ENCODE assay signal across 30 cellular contexts in the genomic region with DNA sequence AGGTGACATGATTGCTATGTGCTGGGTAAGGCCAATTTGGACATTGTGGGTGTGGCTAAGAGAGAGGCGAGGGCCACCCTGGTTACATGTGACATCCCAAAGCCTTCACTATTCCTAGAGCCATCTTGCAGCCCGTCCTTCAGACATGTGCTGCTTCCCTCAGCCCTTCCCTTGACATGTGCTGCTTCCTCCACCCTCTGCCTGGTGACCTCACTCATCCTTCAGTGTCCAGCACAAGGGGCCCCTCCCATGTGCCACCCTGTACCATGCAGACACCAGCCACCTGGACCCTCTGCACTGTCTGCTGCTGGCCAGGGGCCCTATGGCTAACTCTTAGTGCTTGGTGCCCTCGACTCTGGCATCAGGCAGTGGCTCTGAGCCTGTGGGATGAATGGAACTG. TPM values are rescaled to one million over a fixed set of nuclear protein-coding genes. Genes with fewer than 3 reads are reported as not detected.
"Had no signal": no experiment of that assay in that cellular context is flagged by ENCODE, and none has a peak within 500 bp of the region (broad histone marks: within the 10 kb centered on the region; RNA-seq: fewer than 3 reads in every experiment).

No MANE protein-coding gene starts in this region.

- H3K27me3 Mint-ChIP-seq: activated CD4-positive, alpha-beta T cell treated with anti-CD3 and anti-CD28 coated beads, Interleukin-2, amount 10 ng/mL, durations not matched to agents 24 days and 14 days had no signal

- H3K36me3 ChIP-seq: adrenal gland, ascending aorta, breast epithelium, cardiac muscle cell, esophagus muscularis mucosa, gastrocnemius medialis had no signal

- H3K27ac ChIP-seq: adrenal gland, ascending aorta, breast epithelium, cardiac muscle cell, esophagus muscularis mucosa, foreskin keratinocyte, gastrocnemius medialis had no signal

- DNase-seq: activated CD4-positive, alpha-beta T cell treated with anti-CD3 and anti-CD28 coated beads, Interleukin-2, amount 10 ng/mL, durations not matched to agents 24 days and 14 days; activated CD4-positive, alpha-beta T cell treated with anti-CD3 and anti-CD28 coated beads, Interleukin-2, amount 50 U/mL, for 48 hours; activated CD4-positive, CD25-positive, alpha-beta regulatory T cell; activated CD4-positive, CD25-positive, alpha-beta regulatory T cell treated with anti-CD3 and anti-CD28 coated beads, Interleukin-2, amount 50 U/mL, for 72 hours; activated CD8-positive, alpha-beta memory T cell treated with anti-CD3 and anti-CD28 coated beads for 24 hours; activated effector memory CD4-positive, alpha-beta T cell treated with Interleukin-2 at 50 U/mL for 16 hours; activated gamma-delta T cell treated with Interleukin-2 at 50 U/mL for 16 hours; activated naive CD4-positive, alpha-beta T cell treated with Interleukin-2 at 50 U/mL for 16 hours; activated naive CD8-positive, alpha-beta T cell treated with anti-CD3 and anti-CD28 coated beads for 36 hours; activated naive CD8-positive, alpha-beta T cell treated with anti-CD3 and anti-CD28 coated beads, Interleukin-2, amount 50 U/mL, for 24 hours; activated T-cell treated with anti-CD3 and anti-CD28 coated beads, Interleukin-2, amount 50 U/mL, for 4 hours; adrenal gland; amygdala; cortex of kidney; effector CD4-positive, alpha-beta T cell; effector memory CD8-positive, alpha-beta T cell; foreskin keratinocyte; gastrocnemius medialis; T-helper 2 cell had no signal

- H3K27me3 ChIP-seq: adrenal gland, ascending aorta, foreskin keratinocyte had no signal

- H3K36me3 Mint-ChIP-seq: activated naive CD8-positive, alpha-beta T cell treated with anti-CD3 and anti-CD28 coated beads for 36 hours; brain had no signal

- H3K4me3 ChIP-seq: adrenal gland, ascending aorta, breast epithelium, cardiac muscle cell, esophagus muscularis mucosa, gastrocnemius medialis had no signal

- H3K27ac Mint-ChIP-seq: activated CD4-positive, alpha-beta T cell treated with anti-CD3 and anti-CD28 coated beads for 36 hours; activated CD4-positive, alpha-beta T cell treated with anti-CD3 and anti-CD28 coated beads, Interleukin-2, amount 10 ng/mL, durations not matched to agents 24 days and 14 days; activated CD8-positive, alpha-beta T cell treated with anti-CD3 and anti-CD28 coated beads for 36 hours; activated naive CD4-positive, alpha-beta T cell treated with anti-CD3 and anti-CD28 coated beads, Interleukin-2, amount 50 U/mL, for 24 hours; activated naive CD8-positive, alpha-beta T cell treated with anti-CD3 and anti-CD28 coated beads for 36 hours; activated naive CD8-positive, alpha-beta T cell treated with anti-CD3 and anti-CD28 coated beads, Interleukin-2, amount 50 U/mL, for 24 hours; activated T-helper 17 cell treated with anti-CD3 and anti-CD28 coated beads, Interleukin-2, amount 50 U/mL, for 72 hours; brain; effector memory CD8-positive, alpha-beta T cell had no signal

- H3K4me1 Mint-ChIP-seq: activated CD4-positive, alpha-beta T cell treated with anti-CD3 and anti-CD28 coated beads for 36 hours; activated CD4-positive, alpha-beta T cell treated with anti-CD3 and anti-CD28 coated beads, Interleukin-2, amount 10 ng/mL, durations not matched to agents 24 days and 14 days; activated naive CD4-positive, alpha-beta T cell treated with anti-CD3 and anti-CD28 coated beads, Interleukin-2, amount 50 U/mL, for 24 hours; activated naive CD8-positive, alpha-beta T cell treated with anti-CD3 and anti-CD28 coated beads for 36 hours; activated naive CD8-positive, alpha-beta T cell treated with anti-CD3 and anti-CD28 coated beads, Interleukin-2, amount 50 U/mL, for 24 hours; activated T-helper 17 cell treated with anti-CD3 and anti-CD28 coated beads, Interleukin-2, amount 50 U/mL, for 72 hours; central memory CD8-positive, alpha-beta T cell had no signal

- H3K4me1 ChIP-seq: adrenal gland, ascending aorta, breast epithelium, esophagus muscularis mucosa, foreskin keratinocyte, gastrocnemius medialis had no signal

- ATAC-seq: activated CD4-positive, alpha-beta T cell treated with anti-CD3 and anti-CD28 coated beads for 36 hours; activated CD8-positive, alpha-beta T cell treated with anti-CD3 and anti-CD28 coated beads for 36 hours; activated naive CD8-positive, alpha-beta T cell treated with anti-CD3 and anti-CD28 coated beads, Interleukin-2, amount 50 U/mL, for 24 hours; activated T-cell treated with anti-CD3 and anti-CD28 coated beads, Interleukin-2, amount 50 U/mL, for 4 hours; activated T-helper 17 cell treated with anti-CD3 and anti-CD28 coated beads, Interleukin-2, amount 50 U/mL, for 72 hours; effector memory CD8-positive, alpha-beta T cell; foreskin keratinocyte; gastrocnemius medialis had no signal

- H3K9me3 ChIP-seq: gastrocnemius medialis had no signal

- H3K4me3 Mint-ChIP-seq: activated CD4-positive, alpha-beta T cell treated with anti-CD3 and anti-CD28 coated beads for 36 hours; activated CD4-positive, alpha-beta T cell treated with anti-CD3 and anti-CD28 coated beads, Interleukin-2, amount 10 ng/mL, durations not matched to agents 24 days and 14 days; activated CD8-positive, alpha-beta T cell treated with anti-CD3 and anti-CD28 coated beads for 36 hours; activated naive CD4-positive, alpha-beta T cell treated with anti-CD3 and anti-CD28 coated beads, Interleukin-2, amount 50 U/mL, for 24 hours; activated naive CD8-positive, alpha-beta T cell treated with anti-CD3 and anti-CD28 coated beads for 36 hours; activated naive CD8-positive, alpha-beta T cell treated with anti-CD3 and anti-CD28 coated beads, Interleukin-2, amount 50 U/mL, for 24 hours; activated T-cell treated with anti-CD3 and anti-CD28 coated beads, Interleukin-2, amount 50 U/mL, for 4 hours; activated T-helper 17 cell treated with anti-CD3 and anti-CD28 coated beads, Interleukin-2, amount 50 U/mL, for 72 hours; brain; central memory CD8-positive, alpha-beta T cell; effector memory CD8-positive, alpha-beta T cell had no signal

RNA-seq across cellular contexts. Expression of a gene that starts 27.4 kb away (rescaled TPM):
- total RNA-seq: activated CD4-positive, alpha-beta T cell treated with anti-CD3 and anti-CD28 coated beads for 36 hours; activated CD4-positive, alpha-beta T cell treated with anti-CD3 and anti-CD28 coated beads, Interleukin-2, amount 10 ng/mL, durations not matched to agents 24 days and 14 days; activated naive CD8-positive, alpha-beta T cell treated with anti-CD3 and anti-CD28 coated beads for 36 hours; activated T-cell treated with anti-CD3 and anti-CD28 coated beads, Interleukin-2, amount 50 U/mL, for 4 hours; activated T-helper 17 cell treated with anti-CD3 and anti-CD28 coated beads, Interleukin-2, amount 50 U/mL, for 72 hours; T-helper 1 cell treated with Interleukin-12 subunit alpha and Interleukin-12 subunit beta and Interleukin-4 antibody, amounts not matched to agents 30 ng/mL and 1 ng/mL, for 36 hours had no signal
